Comparison of ENCODE assay signal across 8 cellular contexts in genomic region chr2:98729652-98730051, GRCh38. TPM values are rescaled to one million over a fixed set of nuclear protein-coding genes. Genes with fewer than 3 reads are reported as not detected.
A peak's percentile ranks its signal among the peaks of the same experiment; 100 is the strongest.
DNase-seq lines count a peak whose midpoint lies in the region; ATAC-seq and TF ChIP-seq lines count a peak whose summit lies in the region.

No MANE protein-coding gene starts in this region.

- H3K27ac ChIP-seq in HEK293 (ENCODE audit: extremely low read depth, low read depth, low read length) (no peak overlapping the region), SU-DHL-6 (ENCODE audit: low read depth, low read length) (no peak overlapping the region), skin epidermis (peak overlapping the region in 9 of 21 experiments; percentile 6 to 89 (median 79)), brain microvascular endothelial cell (no peak overlapping the region)

- peak overlapping the region; percentile 74 for H3K4me3 ChIP-seq in HEK293 (ENCODE audit: low read depth, low read length)
- no peak overlapping the region for H3K4me3 ChIP-seq in SU-DHL-6 (ENCODE audit: insufficient read depth, low read length, poor library complexity, severe bottlenecking)
- peak overlapping the region; percentile 57 to 94 (median 71) for H3K4me3 ChIP-seq in skin epidermis
- no peak overlapping the region for H3K4me3 ChIP-seq in brain microvascular endothelial cell (ENCODE audit: low read depth, low read length)

- H3K36me3 ChIP-seq in HEK293 (ENCODE audit: control insufficient read depth in 2 of 2, insufficient read depth in 1 of 2, low read length in 2 of 2) = no peaks in the 10 kb centered on the region
- no peaks in the 10 kb centered on the region for H3K36me3 ChIP-seq in SU-DHL-6 (ENCODE audit: low read length)
- no peaks in the 10 kb centered on the region for H3K36me3 ChIP-seq in brain microvascular endothelial cell (replicated peaks)

- H3K9ac ChIP-seq in SU-DHL-6 (ENCODE audit: low read length) = no peak overlapping the region

- H3F3A ChIP-seq in SU-DHL-6 (ENCODE audit: insufficient read depth) = peaks cover 9% of the 10 kb centered on the region; the same call in 1 of the 2 replicates

- H3K27me3 ChIP-seq in SU-DHL-6 (ENCODE audit: low read length) (no peaks in the 10 kb centered on the region), brain microvascular endothelial cell (replicated peaks) (peaks cover 14% of the 10 kb centered on the region)

- no peak for ATAC-seq in GM21723 (IDR thresholded peaks at IDR 0.05; ENCODE audit: unreplicated experiment)

- no peaks in the 10 kb centered on the region for H3K9me3 ChIP-seq in HEK293 (ENCODE audit: control insufficient read depth, insufficient read depth, low read depth, low read length)
- H3K9me3 ChIP-seq in SU-DHL-6 (ENCODE audit: insufficient read depth, low read length) = no peaks in the 10 kb centered on the region

- POLR2A ChIA-PET in HEK293 (lab: Yijun Ruan, JAX) = interaction anchor here (1.1 kb wide), 1 partner anchor 121 kb away, joined by 5 read pairs; no protein-coding TSS in a partner anchor

- no peak overlapping the region for H2AFZ ChIP-seq in SU-DHL-6 (ENCODE audit: low read depth, low read length, severe bottlenecking)

- H3K79me2 ChIP-seq in SU-DHL-6 (ENCODE audit: insufficient read depth, low read length) = no peaks in the 10 kb centered on the region

- DNase-seq in fibroblast of peridontal ligament (ENCODE audit: extremely low read depth) (peak; percentile 2), mesenteric fat pad (ENCODE audit: low spot score) (no peak), NCI-H187 treated with DMSO at 0.1 percent for 48 hours (lab: John Stamatoyannopoulos, UW) (no peak), brain microvascular endothelial cell (no peak)

- TF ChIP-seq CTCF in HEK293 (tag by site-specific recombination; IDR thresholded peaks at IDR 0.05) (no peak), SU-DHL-6 (IDR thresholded peaks at IDR 0.05; ENCODE audit: insufficient read depth, low read length, poor library complexity, severe bottlenecking) (no peak), brain microvascular endothelial cell (IDR thresholded peaks at IDR 0.05; ENCODE audit: low read depth, low read length, missing control alignments) (no peak)

- peaks cover 31% of the 10 kb centered on the region for H3K4me1 ChIP-seq in HEK293 (ENCODE audit: control insufficient read depth, insufficient read depth, low read length)

- CTCF ChIA-PET in HEK293 (lab: Yijun Ruan, JAX) = interaction anchor here (1.0 kb wide), 1 partner anchor 44 kb away, joined by 3 read pairs; no protein-coding TSS in a partner anchor

- H4K20me1 ChIP-seq in SU-DHL-6 (ENCODE audit: low read depth, low read length) = peaks cover 8% of the 10 kb centered on the region; the same call in 1 of the 2 replicates

- H3K4me2 ChIP-seq in SU-DHL-6 (ENCODE audit: low read depth, low read length, poor library complexity, severe bottlenecking) = peak overlapping the region; percentile 58

- in situ Hi-C loops in brain microvascular endothelial cell (cut with HindIII; ENCODE audit: low pct_ligation_motif_present, low sequenced_read_pairs) = no loop called here

- no peaks in the 10 kb centered on the region for H3K9me2 ChIP-seq in SU-DHL-6 (replicated peaks; ENCODE audit: insufficient read depth, low read length)

TF ChIP-seq in HEK293, 187 proteins besides CTCF, POLR2A, EP300 and RAD21:
- peak; percentile 83 for TF ChIP-seq PRDM6 (tag by site-specific recombination; IDR thresholded peaks at IDR 0.05)
- 0 out of 2 replicates have a peak, but pooled peaks have one; percentile 8 for TF ChIP-seq ZNF366 (tag by site-specific recombination; conservative IDR thresholded peaks at IDR 0.05)
- no peak for TF ChIP-seq ZNF514 (tag by site-specific recombination; IDR thresholded peaks at IDR 0.05)
- no peak for TF ChIP-seq ZFP3 (tag by site-specific recombination; IDR thresholded peaks at IDR 0.05; ENCODE audit: low read depth)
- TF ChIP-seq, protein P1, sequence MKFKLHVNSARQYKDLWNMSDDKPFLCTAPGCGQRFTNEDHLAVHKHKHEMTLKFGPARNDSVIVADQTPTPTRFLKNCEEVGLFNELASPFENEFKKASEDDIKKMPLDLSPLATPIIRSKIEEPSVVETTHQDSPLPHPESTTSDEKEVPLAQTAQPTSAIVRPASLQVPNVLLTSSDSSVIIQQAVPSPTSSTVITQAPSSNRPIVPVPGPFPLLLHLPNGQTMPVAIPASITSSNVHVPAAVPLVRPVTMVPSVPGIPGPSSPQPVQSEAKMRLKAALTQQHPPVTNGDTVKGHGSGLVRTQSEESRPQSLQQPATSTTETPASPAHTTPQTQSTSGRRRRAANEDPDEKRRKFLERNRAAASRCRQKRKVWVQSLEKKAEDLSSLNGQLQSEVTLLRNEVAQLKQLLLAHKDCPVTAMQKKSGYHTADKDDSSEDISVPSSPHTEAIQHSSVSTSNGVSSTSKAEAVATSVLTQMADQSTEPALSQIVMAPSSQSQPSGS (tag by site-specific recombination; IDR thresholded peaks at IDR 0.05; ENCODE audit: low read depth) = peak; percentile 88

RNA-seq across cellular contexts. Expression of gene MGAT4A, which starts 1.3 kb away (rescaled TPM):
- total RNA-seq in mesenteric fat pad = 50.6 TPM

Comparison
In these comparisons a context has a peak if more than half of its experiments do, and no peak if none do; other contexts are left out.
1. H3K4me3 ChIP-seq: peak in HEK293 (single experiment) and skin epidermis (7 of 7); none in SU-DHL-6 (single experiment) and brain microvascular endothelial cell (single experiment).